8 cellular contexts compared by ENCODE assay signal in the genomic region with DNA sequence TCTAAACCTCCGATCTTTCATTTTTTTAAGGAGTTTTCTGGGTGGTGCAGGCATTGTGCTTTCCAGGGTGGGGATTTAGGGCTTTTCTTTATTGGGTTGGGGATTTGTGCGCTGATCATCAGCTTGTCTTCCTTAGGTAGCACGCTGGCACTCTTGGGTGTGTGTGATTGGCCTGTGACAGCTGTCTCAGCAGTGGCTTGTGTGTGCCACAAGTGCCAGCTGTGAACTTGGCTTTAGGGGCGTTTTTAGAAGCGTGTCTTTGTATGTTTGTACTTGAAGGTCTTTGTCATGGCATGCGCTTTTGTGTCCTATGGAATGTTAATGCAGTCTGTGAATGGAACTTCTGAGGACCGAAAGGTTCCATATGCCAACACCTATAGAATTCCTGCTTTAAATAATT. TPM values are rescaled to one million over a fixed set of nuclear protein-coding genes. Genes with fewer than 3 reads are reported as not detected.
DNase-seq lines count a peak whose midpoint lies in the region; ATAC-seq, FAIRE-seq and TF ChIP-seq lines count a peak whose summit lies in the region.

No MANE protein-coding gene starts in this region.

- H3K27ac ChIP-seq in endothelial cell of umbilical vein (ENCODE audit: insufficient read depth, low read depth, low read length) (peak overlapping the region; percentile 62), suprapubic skin (peak overlapping the region; percentile 97)

- no peaks in the 10 kb centered on the region for H3K9me1 ChIP-seq in endothelial cell of umbilical vein (replicated peaks; ENCODE audit: control insufficient read depth, extremely low read depth, insufficient read depth, low read length)

- no peaks in the 10 kb centered on the region for H3K36me3 ChIP-seq in endothelial cell of umbilical vein (ENCODE audit: control insufficient read depth in 2 of 2, extremely low read depth in 1 of 2, insufficient read depth in 2 of 2, low read length in 2 of 2)
- H3K36me3 ChIP-seq in mucosa of descending colon (ENCODE audit: low read depth) = no peaks in the 10 kb centered on the region
- H3K36me3 ChIP-seq in suprapubic skin = no peaks in the 10 kb centered on the region

- POLR2A ChIA-PET in endothelial cell of umbilical vein (lab: Charles Lee) = no interaction called here

- ATAC-seq in HG02852 (IDR thresholded peaks at IDR 0.05; ENCODE audit: unreplicated experiment) (peak; percentile 19), mucosa of descending colon (peak; percentile 59), GM19324 (IDR thresholded peaks at IDR 0.05; ENCODE audit: low FRiP score, unreplicated experiment) (no peak)
- peak; percentile 18 for ATAC-seq in activated CD8-positive, alpha-beta memory T cell treated with anti-CD3 and anti-CD28 coated beads, Interleukin-2, amount 10 ng/mL, durations not matched to agents 7 days and 5 days

- no peak for TF ChIP-seq EP300 in suprapubic skin (IDR thresholded peaks at IDR 0.05)

- peaks cover 1% of the 10 kb centered on the region for H3K36me3 Mint-ChIP-seq in activated CD8-positive, alpha-beta memory T cell treated with anti-CD3 and anti-CD28 coated beads, Interleukin-2, amount 10 ng/mL, durations not matched to agents 7 days and 5 days

- no peak for FAIRE-seq in endothelial cell of umbilical vein (lab: Jason Lieb, UNC)

- peak overlapping the region; percentile 92 for H3K9ac ChIP-seq in endothelial cell of umbilical vein (replicated peaks; ENCODE audit: extremely low read depth, insufficient read depth, low read length)

- intact Hi-C loops in endothelial cell of umbilical vein (cut with micrococcal nuclease) = loop anchor here (2.0 kb wide), 2 partner anchors 61 to 507 kb away; partner anchors contain the start of gene MTERF1
- intact Hi-C loops in mucosa of descending colon (cut with DNase I, micrococcal nuclease) = no loop called here

- TF ChIP-seq POLR2A in endothelial cell of umbilical vein (IDR thresholded peaks at IDR 0.05; ENCODE audit: low read depth, low read length) = no peak
- TF ChIP-seq POLR2A in suprapubic skin (IDR thresholded peaks at IDR 0.05) = no peak

- H2AFZ ChIP-seq in endothelial cell of umbilical vein (ENCODE audit: low read depth, low read length) = peak overlapping the region; percentile 92

- peak overlapping the region; percentile 87 for H3K27ac Mint-ChIP-seq in activated CD8-positive, alpha-beta memory T cell treated with anti-CD3 and anti-CD28 coated beads, Interleukin-2, amount 10 ng/mL, durations not matched to agents 7 days and 5 days

- H3K4me1 ChIP-seq in endothelial cell of umbilical vein (ENCODE audit: control insufficient read depth, extremely low read depth, insufficient read depth, low read length) = peaks cover 16% of the 10 kb centered on the region
- peaks cover 19% of the 10 kb centered on the region for H3K4me1 ChIP-seq in mucosa of descending colon (ENCODE audit: low read depth)
- H3K4me1 ChIP-seq in suprapubic skin = peaks cover 39% of the 10 kb centered on the region

- CTCF ChIA-PET in activated CD8-positive, alpha-beta memory T cell treated with anti-CD3 and anti-CD28 coated beads, Interleukin-2, amount 10 ng/mL, durations not matched to agents 7 days and 5 days (lab: Charles Lee) = interaction anchor here (0.8 to 1.9 kb wide), 4 partner anchors 18 to 507 kb away, joined by 3 to 7 read pairs (median 3); no protein-coding TSS in a partner anchor
- CTCF ChIA-PET in endothelial cell of umbilical vein (lab: Charles Lee) = interaction anchor here (0.9 to 4.7 kb wide), 7 partner anchors 11 to 506 kb away, joined by 3 to 30 read pairs (median 4); partner anchors contain the start of gene GATAD1

- H3K4me3 Mint-ChIP-seq in activated CD8-positive, alpha-beta memory T cell treated with anti-CD3 and anti-CD28 coated beads, Interleukin-2, amount 10 ng/mL, durations not matched to agents 7 days and 5 days = peak overlapping the region; percentile 87

- H3K79me2 ChIP-seq in endothelial cell of umbilical vein (ENCODE audit: control insufficient read depth, insufficient read depth, low read length) = peaks cover 29% of the 10 kb centered on the region

- dilution Hi-C loops in endothelial cell of umbilical vein (cut with MboI; ENCODE audit: extremely low pct_ligation_motif_present, low sequenced_read_pairs) = no loop called here

- no peak for TF ChIP-seq CTCF in GM10266 (IDR thresholded peaks at IDR 0.05; ENCODE audit: control insufficient read depth, insufficient read depth, low read depth, missing control alignments)
- TF ChIP-seq CTCF in endothelial cell of umbilical vein (IDR thresholded peaks at IDR 0.05; ENCODE audit: extremely low read depth in 1 of 2, insufficient read depth in 1 of 2, low read depth in 1 of 2, low read length in 2 of 2) = no peak
- no peak for TF ChIP-seq CTCF in mucosa of descending colon (IDR thresholded peaks at IDR 0.05)
- TF ChIP-seq CTCF in suprapubic skin (IDR thresholded peaks at IDR 0.05) = no peak

- H3K27me3 Mint-ChIP-seq in activated CD8-positive, alpha-beta memory T cell treated with anti-CD3 and anti-CD28 coated beads, Interleukin-2, amount 10 ng/mL, durations not matched to agents 7 days and 5 days = no peaks in the 10 kb centered on the region

- 0% methylated on average over 7 of the region's 7 CpGs for WGBS in suprapubic skin

- no peaks in the 10 kb centered on the region for H4K20me1 ChIP-seq in endothelial cell of umbilical vein (replicated peaks; ENCODE audit: control insufficient read depth, extremely low read depth, insufficient read depth, low read length)

- H3K27me3 ChIP-seq in endothelial cell of umbilical vein (ENCODE audit: control insufficient read depth in 2 of 2, insufficient read depth in 2 of 2, low read length in 2 of 2) = no peaks in the 10 kb centered on the region
- H3K27me3 ChIP-seq in suprapubic skin = no peaks in the 10 kb centered on the region

- H3K4me3 ChIP-seq in endothelial cell of umbilical vein (replicated peaks in 1 of 3; ENCODE audit: insufficient read depth in 1 of 3, low read depth in 1 of 3, low read length in 3 of 3) (peak overlapping the region; percentile 84 to 95 (median 94)), mucosa of descending colon (peak overlapping the region; percentile 66), suprapubic skin (peak overlapping the region; percentile 89)

- peak; percentile 21 for DNase-seq in GM10266 (ENCODE audit: extremely low spot score)
- DNase-seq in NCI-H526 (lab: John Stamatoyannopoulos, UW) = peak; percentile 65 to 69
- peak; percentile 62 for DNase-seq in activated CD8-positive, alpha-beta memory T cell treated with anti-CD3 and anti-CD28 coated beads, Interleukin-2, amount 10 ng/mL, durations not matched to agents 7 days and 5 days
- peak; percentile 60 for DNase-seq in endothelial cell of umbilical vein (ENCODE audit: low read depth, low spot score)
- DNase-seq in mucosa of descending colon = peak; percentile 46 to 66 (median 59)
- DNase-seq in suprapubic skin (ENCODE audit: low spot score in 2 of 2) = no peak

- peaks cover 30% of the 10 kb centered on the region for H3K4me1 Mint-ChIP-seq in activated CD8-positive, alpha-beta memory T cell treated with anti-CD3 and anti-CD28 coated beads, Interleukin-2, amount 10 ng/mL, durations not matched to agents 7 days and 5 days

- no peaks in the 10 kb centered on the region for H3K9me3 Mint-ChIP-seq in activated CD8-positive, alpha-beta memory T cell treated with anti-CD3 and anti-CD28 coated beads, Interleukin-2, amount 10 ng/mL, durations not matched to agents 7 days and 5 days (ENCODE audit: low read depth)

- no TSS peak for BruUV-seq in endothelial cell of umbilical vein (replicated peaks; lab: Mats Ljungman, UMichigan)

- H3K4me2 ChIP-seq in endothelial cell of umbilical vein (ENCODE audit: insufficient read depth, low read length) = peak overlapping the region; percentile 75

- H3K9me3 ChIP-seq in endothelial cell of umbilical vein (replicated peaks; ENCODE audit: control insufficient read depth, insufficient read depth, low read length) (no peaks in the 10 kb centered on the region), mucosa of descending colon (no peaks in the 10 kb centered on the region), suprapubic skin (no peaks in the 10 kb centered on the region)

TF ChIP-seq in endothelial cell of umbilical vein, 7 proteins besides CTCF, POLR2A, EP300 and RAD21:
- TF ChIP-seq EZH2 (IDR thresholded peaks at IDR 0.05; ENCODE audit: borderline replicate concordance, low read depth, low read length, severe bottlenecking) = no peak
- TF ChIP-seq MYC (IDR thresholded peaks at IDR 0.05; ENCODE audit: low read depth, low read length) = no peak
- TF ChIP-seq FOS (IDR thresholded peaks at IDR 0.05; ENCODE audit: borderline replicate concordance, insufficient read depth, low read length) = no peak
- no peak for TF ChIP-seq JUN (IDR thresholded peaks at IDR 0.05; ENCODE audit: borderline replicate concordance, insufficient read depth, insufficient read length, low read depth)
- TF ChIP-seq, protein P1, sequence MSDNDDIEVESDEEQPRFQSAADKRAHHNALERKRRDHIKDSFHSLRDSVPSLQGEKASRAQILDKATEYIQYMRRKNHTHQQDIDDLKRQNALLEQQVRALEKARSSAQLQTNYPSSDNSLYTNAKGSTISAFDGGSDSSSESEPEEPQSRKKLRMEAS (IDR thresholded peaks at IDR 0.05; ENCODE audit: insufficient read depth, insufficient read length) = no peak

RNA-seq across cellular contexts. Expression of gene AKAP9, which starts 0.8 kb away (rescaled TPM):
- 10 to 100 TPM; 35.1 to 38.4 TPM for total RNA-seq in activated CD8-positive, alpha-beta memory T cell treated with anti-CD3 and anti-CD28 coated beads, Interleukin-2, amount 10 ng/mL, durations not matched to agents 7 days and 5 days
- total RNA-seq in endothelial cell of umbilical vein = 41.8 and 51.6 TPM in 2 replicates
- polyA plus RNA-seq in endothelial cell of umbilical vein = 8.3 and 9.5 TPM in 2 replicates
- 7.1 and 7.7 TPM in 2 replicates for polyA plus RNA-seq in endothelial cell of umbilical vein (2011; cell fraction: cytosol; rRNA removed)
- 51.5 and 76.8 TPM in 2 replicates for polyA plus RNA-seq in endothelial cell of umbilical vein (2011; cell fraction: nucleus; rRNA removed)
- polyA plus RNA-seq in endothelial cell of umbilical vein (2012) = 20.2 and 30.5 TPM in 2 replicates
- 23.7 and 23.9 TPM in 2 replicates for polyA minus RNA-seq in endothelial cell of umbilical vein
- 19.6 TPM for polyA minus RNA-seq in endothelial cell of umbilical vein (2011; cell fraction: cytosol; rRNA and poly(A)+ RNA removed)
- polyA minus RNA-seq in endothelial cell of umbilical vein (2011; cell fraction: nucleus; rRNA and poly(A)+ RNA removed) = 92.2 and 119 TPM in 2 replicates
- total RNA-seq in mucosa of descending colon = 100 to 1,000 TPM; 119 to 206 (median 137) TPM
- total RNA-seq in suprapubic skin = 100 to 1,000 TPM in 1 of 4 donors, 10 to 100 TPM in 3; 49.4 to 192 (median 68.0) TPM

Comparison
In these comparisons a context has a peak if more than half of its experiments do, and no peak if none do; other contexts are left out.
1. DNase-seq: peak in GM10266 (single experiment), NCI-H526 (2 of 2), activated CD8-positive, alpha-beta memory T cell treated with anti-CD3 and anti-CD28 coated beads, Interleukin-2, amount 10 ng/mL, durations not matched to agents 7 days and 5 days (single experiment), endothelial cell of umbilical vein (single experiment) and mucosa of descending colon (3 of 3); none in suprapubic skin (0 of 2).
2. Peak in every context shown above with its lines, with median percentiles within 50 percentile points of each other: H3K4me3 ChIP-seq.